ENCODE assay signal across 1 cellular context in the genomic region with DNA sequence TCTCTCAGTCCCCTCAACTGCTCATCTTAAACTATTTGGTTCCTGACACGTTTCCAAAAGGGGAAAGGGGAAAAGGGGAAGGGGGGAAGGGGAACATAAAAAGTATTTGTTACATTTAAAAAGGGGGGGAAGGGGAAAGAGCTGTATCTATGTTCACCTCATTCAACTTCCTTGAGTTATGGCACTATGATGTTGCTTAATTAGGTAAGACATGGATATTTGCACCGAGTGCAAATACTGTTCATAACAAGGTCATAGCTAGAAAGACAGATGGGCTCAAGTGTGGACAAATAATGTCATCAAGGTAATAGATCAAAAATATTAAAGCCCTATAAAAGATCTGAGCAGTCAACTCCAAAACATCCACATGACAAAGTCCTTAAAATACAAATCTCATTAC.
TF ChIP-seq lines count a peak whose summit lies in the region.

No MANE protein-coding gene starts in this region.

TF ChIP-seq in IMR-90, 13 proteins besides CTCF, POLR2A, EP300 and RAD21 (continued from another document):
- TF ChIP-seq, protein P1, sequence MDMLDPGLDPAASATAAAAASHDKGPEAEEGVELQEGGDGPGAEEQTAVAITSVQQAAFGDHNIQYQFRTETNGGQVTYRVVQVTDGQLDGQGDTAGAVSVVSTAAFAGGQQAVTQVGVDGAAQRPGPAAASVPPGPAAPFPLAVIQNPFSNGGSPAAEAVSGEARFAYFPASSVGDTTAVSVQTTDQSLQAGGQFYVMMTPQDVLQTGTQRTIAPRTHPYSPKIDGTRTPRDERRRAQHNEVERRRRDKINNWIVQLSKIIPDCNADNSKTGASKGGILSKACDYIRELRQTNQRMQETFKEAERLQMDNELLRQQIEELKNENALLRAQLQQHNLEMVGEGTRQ (IDR thresholded peaks at IDR 0.05; ENCODE audit: low read depth, low read length): no peak
- TF ChIP-seq MAFK (IDR thresholded peaks at IDR 0.05; ENCODE audit: low read depth, low read length) (no peak), BHLHE40 (IDR thresholded peaks at IDR 0.05; ENCODE audit: low read depth, low read length) (no peak), CHD1 (IDR thresholded peaks at IDR 0.05; ENCODE audit: low read depth, low read length) (no peak), MAZ (IDR thresholded peaks at IDR 0.05; ENCODE audit: borderline replicate concordance, low read depth, low read length) (no peak), CEBPB (IDR thresholded peaks at IDR 0.05; ENCODE audit: low read depth, low read length) (no peak), RFX5 (IDR thresholded peaks at IDR 0.05; ENCODE audit: low read depth, low read length) (no peak), RCOR1 (IDR thresholded peaks at IDR 0.05; ENCODE audit: insufficient replicate concordance, low read length) (no peak), MXI1 (IDR thresholded peaks at IDR 0.05; ENCODE audit: borderline replicate concordance, low read depth, low read length) (no peak), FOS (IDR thresholded peaks at IDR 0.05; ENCODE audit: low read depth, low read length) (no peak), NFE2L2 (IDR thresholded peaks at IDR 0.05; ENCODE audit: low read depth, low read length) (no peak)
- TF ChIP-seq, protein P2, sequence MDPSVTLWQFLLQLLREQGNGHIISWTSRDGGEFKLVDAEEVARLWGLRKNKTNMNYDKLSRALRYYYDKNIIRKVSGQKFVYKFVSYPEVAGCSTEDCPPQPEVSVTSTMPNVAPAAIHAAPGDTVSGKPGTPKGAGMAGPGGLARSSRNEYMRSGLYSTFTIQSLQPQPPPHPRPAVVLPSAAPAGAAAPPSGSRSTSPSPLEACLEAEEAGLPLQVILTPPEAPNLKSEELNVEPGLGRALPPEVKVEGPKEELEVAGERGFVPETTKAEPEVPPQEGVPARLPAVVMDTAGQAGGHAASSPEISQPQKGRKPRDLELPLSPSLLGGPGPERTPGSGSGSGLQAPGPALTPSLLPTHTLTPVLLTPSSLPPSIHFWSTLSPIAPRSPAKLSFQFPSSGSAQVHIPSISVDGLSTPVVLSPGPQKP (IDR thresholded peaks at IDR 0.05; ENCODE audit: borderline replicate concordance, low read depth, low read length): no peak
